Comparison of ENCODE assay signal across 16 cellular contexts in the genomic region with DNA sequence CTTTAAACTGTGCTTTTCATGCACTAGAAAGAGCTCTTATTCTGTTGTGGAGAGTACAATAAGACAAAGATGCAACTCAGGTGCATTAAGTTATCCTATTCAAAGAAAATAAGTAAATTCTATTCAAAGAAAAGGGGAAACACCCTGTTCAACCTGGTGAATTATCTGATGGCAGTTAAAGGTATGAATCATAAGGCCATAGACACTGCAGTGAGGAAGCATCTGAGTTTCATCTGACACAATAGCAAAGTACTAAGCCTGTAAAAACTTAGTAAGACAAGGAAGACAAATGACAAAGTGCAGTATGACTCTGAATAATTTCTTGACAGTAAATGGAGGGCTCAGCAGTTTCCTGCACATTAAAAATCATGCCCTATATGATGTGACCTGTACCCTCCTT.
"Had no signal": no experiment of that assay in that cellular context is flagged by ENCODE, and none has a peak within 500 bp of the region (broad histone marks: within the 10 kb centered on the region; RNA-seq: fewer than 3 reads in every experiment).

No MANE protein-coding gene starts in this region.

- H3K4me1 ChIP-seq: prostate gland, right lobe of liver, suprapubic skin, upper lobe of left lung had no signal

- DNase-seq: activated B cell treated with CpG ODN at 0.5 μM for 24 hours; activated CD4-positive, alpha-beta T cell treated with anti-CD3 and anti-CD28 coated beads for 48 hours; activated CD8-positive, alpha-beta memory T cell treated with anti-CD3 and anti-CD28 coated beads, Interleukin-2, amount 50 U/mL, for 48 hours; activated naive CD4-positive, alpha-beta T cell treated with Interleukin-2 at 50 U/mL for 16 hours; aorta; dorsolateral prefrontal cortex; endodermal cell; hypothalamus; mesendoderm; right lobe of liver; stimulated activated naive CD8-positive, alpha-beta T cell treated with anti-CD3 and anti-CD28 coated beads, Interleukin-15, Interleukin-2, amounts not matched to agents 100 U/mL and 50 U/mL, for 24 hours; T-helper 17 cell; upper lobe of left lung had no signal

- H3K27ac ChIP-seq: cardiac muscle cell, dorsolateral prefrontal cortex, prostate gland, right lobe of liver, suprapubic skin, upper lobe of left lung had no signal

- H3K27me3 ChIP-seq: cardiac muscle cell, dorsolateral prefrontal cortex, right lobe of liver, suprapubic skin, upper lobe of left lung had no signal

- H3K9me3 ChIP-seq: prostate gland, right lobe of liver, suprapubic skin, upper lobe of left lung had no signal

- ATAC-seq: right lobe of liver; stimulated activated naive CD8-positive, alpha-beta T cell treated with anti-CD3 and anti-CD28 coated beads, Interleukin-15, Interleukin-2, amounts not matched to agents 100 U/mL and 50 U/mL, for 24 hours; T-helper 17 cell had no signal

- H3K4me3 ChIP-seq: cardiac muscle cell, dorsolateral prefrontal cortex, prostate gland, right lobe of liver, suprapubic skin, upper lobe of left lung had no signal

- H3K36me3 ChIP-seq: cardiac muscle cell, prostate gland, right lobe of liver, suprapubic skin, upper lobe of left lung had no signal
